ENCODE assay signal across 1 cellular context in the genomic region with DNA sequence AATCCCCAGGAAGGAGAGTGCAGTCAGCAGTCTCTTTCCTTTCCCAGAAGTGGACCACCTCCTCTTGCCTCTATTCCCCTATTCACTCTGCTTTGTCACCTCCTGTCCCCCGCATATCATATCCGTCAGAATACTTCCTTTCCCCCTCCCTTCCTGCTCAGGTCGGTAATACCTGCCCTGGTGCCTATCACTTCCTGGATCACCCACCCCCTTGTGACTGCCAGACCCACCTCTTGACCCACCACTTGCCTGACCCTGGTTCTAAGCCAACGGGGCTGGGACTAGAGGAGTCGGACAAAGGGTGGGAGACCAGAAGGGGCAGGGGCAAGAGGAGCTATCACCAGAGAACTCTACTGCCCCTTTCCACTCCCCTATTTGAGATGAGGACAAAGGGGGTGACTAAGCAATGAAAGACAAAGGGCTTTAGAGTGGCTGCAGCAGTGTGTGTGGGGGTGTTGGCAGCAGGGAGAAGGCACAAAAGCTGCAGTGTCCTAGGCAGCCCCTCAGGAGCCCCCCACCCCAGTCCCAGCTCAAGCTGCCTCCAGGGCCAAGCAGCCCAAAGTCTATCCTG.
TF ChIP-seq lines count a peak whose summit lies in the region.

No MANE protein-coding gene starts in this region.

TF ChIP-seq in GM23338, 12 proteins besides CTCF, POLR2A, EP300 and RAD21:
- TF ChIP-seq POLR2AphosphoS5 (IDR thresholded peaks at IDR 0.05; ENCODE audit: low read depth) (no peak), EZH2 (IDR thresholded peaks at IDR 0.05; ENCODE audit: low read depth, unreplicated experiment) (no peak), NANOG (IDR thresholded peaks at IDR 0.05; ENCODE audit: borderline replicate concordance) (no peak), ZNF331 (CRISPR knock-in tag; IDR thresholded peaks at IDR 0.05; ENCODE audit: low read depth) (no peak)
